ENCODE assay signal across 18 cellular contexts in genomic region chr4:139849219-139849618, GRCh38.
DNase-seq lines count a peak whose midpoint lies in the region; ATAC-seq and TF ChIP-seq lines count a peak whose summit lies in the region.
"Had no signal": no experiment of that assay in that cellular context is flagged by ENCODE, and none has a peak within 500 bp of the region (broad histone marks: within the 10 kb centered on the region; RNA-seq: fewer than 3 reads in every experiment).

No MANE protein-coding gene starts in this region.

- no peaks in the 10 kb centered on the region for H3K9me3 Mint-ChIP-seq in nephron progenitor cell
- H3K9me3 Mint-ChIP-seq in activated CD4-positive, alpha-beta memory T cell treated with anti-CD3 and anti-CD28 coated beads for 36 hours: no peaks in the 10 kb centered on the region
- H3K9me3 Mint-ChIP-seq: activated CD8-positive, alpha-beta T cell treated with anti-CD3 and anti-CD28 coated beads for 36 hours; activated naive CD8-positive, alpha-beta T cell treated with anti-CD3 and anti-CD28 coated beads, Interleukin-2, amount 50 U/mL, for 24 hours; activated T-helper 1 cell treated with anti-CD3 and anti-CD28 coated beads, Interleukin-12 subunit alpha, Interleukin-12 subunit beta, Interleukin-2, Interleukin-4 antibody, amounts not matched to agents 30 ng/mL and 10 ng/mL and 1 ng/mL, durations not matched to agents 14 hours and 24 hours and 36 hours; H9 had no signal

- DNase-seq in DMS153 treated with DMSO at 0.1 percent for 48 hours (lab: John Stamatoyannopoulos, UW; ENCODE audit: unreplicated experiment) (peak; percentile 50), NCI-H2029 (lab: John Stamatoyannopoulos, UW) (peak; percentile 73), WERI-Rb-1 (no peak), nephron progenitor cell (no peak), HCEC 1CT (no peak), retina (no peak)
- DNase-seq in activated CD4-positive, alpha-beta memory T cell treated with anti-CD3 and anti-CD28 coated beads for 36 hours: no peak
- DNase-seq: activated CD8-positive, alpha-beta T cell treated with anti-CD3 and anti-CD28 coated beads for 36 hours; activated naive CD8-positive, alpha-beta T cell treated with anti-CD3 and anti-CD28 coated beads, Interleukin-2, amount 50 U/mL, for 24 hours; AML-193; H9; hippocampal formation; kidney glomerular epithelial cell; midbrain had no signal

- peak overlapping the region; percentile 39 for H3K27ac ChIP-seq in WERI-Rb-1
- H3K27ac ChIP-seq: PC-9, SK-N-MC had no signal

- TF ChIP-seq CTCF in WERI-Rb-1 (IDR thresholded peaks at IDR 0.05; ENCODE audit: low read depth, low read length) (no peak), nephron progenitor cell (IDR thresholded peaks at IDR 0.05) (no peak)

- peak overlapping the region; percentile 52 for H3K27ac Mint-ChIP-seq in nephron progenitor cell
- H3K27ac Mint-ChIP-seq in activated CD4-positive, alpha-beta memory T cell treated with anti-CD3 and anti-CD28 coated beads for 36 hours: no peak overlapping the region
- H3K27ac Mint-ChIP-seq: activated CD8-positive, alpha-beta T cell treated with anti-CD3 and anti-CD28 coated beads for 36 hours; activated naive CD8-positive, alpha-beta T cell treated with anti-CD3 and anti-CD28 coated beads, Interleukin-2, amount 50 U/mL, for 24 hours; activated T-helper 1 cell treated with anti-CD3 and anti-CD28 coated beads, Interleukin-12 subunit alpha, Interleukin-12 subunit beta, Interleukin-2, Interleukin-4 antibody, amounts not matched to agents 30 ng/mL and 10 ng/mL and 1 ng/mL, durations not matched to agents 14 hours and 24 hours and 36 hours; H9 had no signal

- CTCF ChIA-PET in activated CD4-positive, alpha-beta memory T cell treated with anti-CD3 and anti-CD28 coated beads for 36 hours (lab: Charles Lee): no interaction called here

- no peak overlapping the region for H3K4me3 Mint-ChIP-seq in nephron progenitor cell
- H3K4me3 Mint-ChIP-seq in activated CD4-positive, alpha-beta memory T cell treated with anti-CD3 and anti-CD28 coated beads for 36 hours: no peak overlapping the region
- H3K4me3 Mint-ChIP-seq: activated CD8-positive, alpha-beta T cell treated with anti-CD3 and anti-CD28 coated beads for 36 hours; activated naive CD8-positive, alpha-beta T cell treated with anti-CD3 and anti-CD28 coated beads, Interleukin-2, amount 50 U/mL, for 24 hours; activated T-helper 1 cell treated with anti-CD3 and anti-CD28 coated beads, Interleukin-12 subunit alpha, Interleukin-12 subunit beta, Interleukin-2, Interleukin-4 antibody, amounts not matched to agents 30 ng/mL and 10 ng/mL and 1 ng/mL, durations not matched to agents 14 hours and 24 hours and 36 hours; H9 had no signal

- POLR2A ChIA-PET in activated CD4-positive, alpha-beta memory T cell treated with anti-CD3 and anti-CD28 coated beads for 36 hours (lab: Charles Lee): no interaction called here

- H3K4me1 Mint-ChIP-seq in nephron progenitor cell: peaks cover 73% of the 10 kb centered on the region
- peaks cover 10% of the 10 kb centered on the region for H3K4me1 Mint-ChIP-seq in activated CD4-positive, alpha-beta memory T cell treated with anti-CD3 and anti-CD28 coated beads for 36 hours (ENCODE audit: low read depth)
- H3K4me1 Mint-ChIP-seq: activated naive CD8-positive, alpha-beta T cell treated with anti-CD3 and anti-CD28 coated beads, Interleukin-2, amount 50 U/mL, for 24 hours had no signal

- peaks cover 5% of the 10 kb centered on the region for H3K36me3 Mint-ChIP-seq in nephron progenitor cell (ENCODE audit: low read depth)
- no peaks in the 10 kb centered on the region for H3K36me3 Mint-ChIP-seq in activated CD4-positive, alpha-beta memory T cell treated with anti-CD3 and anti-CD28 coated beads for 36 hours

- no peaks in the 10 kb centered on the region for H3K27me3 ChIP-seq in WERI-Rb-1 (ENCODE audit: insufficient read depth, low read depth, severe bottlenecking)

- H3K27me3 Mint-ChIP-seq in nephron progenitor cell (ENCODE audit: low read depth, poor library complexity): peaks cover 4% of the 10 kb centered on the region
- H3K27me3 Mint-ChIP-seq in activated CD4-positive, alpha-beta memory T cell treated with anti-CD3 and anti-CD28 coated beads for 36 hours: peaks cover 23% of the 10 kb centered on the region
- H3K27me3 Mint-ChIP-seq: activated CD8-positive, alpha-beta T cell treated with anti-CD3 and anti-CD28 coated beads for 36 hours had no signal

- H3K36me3 ChIP-seq in WERI-Rb-1: no peaks in the 10 kb centered on the region

- no peaks in the 10 kb centered on the region for H3K9me3 ChIP-seq in WERI-Rb-1 (ENCODE audit: severe bottlenecking)

- H3K4me3 ChIP-seq in WERI-Rb-1 (ENCODE audit: low read depth, low read length): peak overlapping the region; percentile 1; the same call in 1 of the 2 replicates
- H3K4me3 ChIP-seq: PC-9, SK-N-MC had no signal

- intact Hi-C loops in activated CD4-positive, alpha-beta memory T cell treated with anti-CD3 and anti-CD28 coated beads for 36 hours (cut with micrococcal nuclease): no loop called here

- no peak for ATAC-seq in HG03139 (IDR thresholded peaks at IDR 0.05; ENCODE audit: unreplicated experiment)
- ATAC-seq: activated CD8-positive, alpha-beta T cell treated with anti-CD3 and anti-CD28 coated beads for 36 hours; activated naive CD8-positive, alpha-beta T cell treated with anti-CD3 and anti-CD28 coated beads, Interleukin-2, amount 50 U/mL, for 24 hours had no signal

Comparison
In these comparisons a context has a peak if more than half of its experiments do, and no peak if none do; other contexts are left out.
1. DNase-seq: peak in DMS153 treated with DMSO at 0.1 percent for 48 hours (single experiment) and NCI-H2029 (single experiment); none in WERI-Rb-1 (single experiment), nephron progenitor cell (single experiment), HCEC 1CT (single experiment), retina (single experiment) and activated CD4-positive, alpha-beta memory T cell treated with anti-CD3 and anti-CD28 coated beads for 36 hours (single experiment).